In the genomic region with DNA sequence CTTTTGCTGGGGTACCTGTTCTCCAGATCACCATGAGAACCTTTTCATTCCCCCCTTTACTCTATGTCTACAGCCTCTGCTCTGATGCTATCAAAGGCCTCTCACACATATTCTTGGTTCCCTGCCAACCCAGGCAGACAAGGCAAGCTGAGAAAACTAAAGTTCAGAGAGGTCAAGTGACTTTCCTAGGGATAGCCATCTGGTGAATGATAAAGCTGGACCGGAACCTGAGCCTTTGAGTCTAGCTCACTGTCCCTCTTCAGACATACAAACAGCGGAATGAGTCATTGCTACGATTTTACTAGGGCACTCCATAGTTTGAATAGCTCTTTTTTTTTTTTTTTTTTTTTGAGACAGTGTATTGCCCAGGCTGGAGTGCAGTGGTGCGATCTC, we compare ENCODE assay signal across 8 cellular contexts.
DNase-seq lines count a peak whose midpoint lies in the region; ATAC-seq and TF ChIP-seq lines count a peak whose summit lies in the region.
"Had no signal": no experiment of that assay in that cellular context is flagged by ENCODE, and none has a peak within 500 bp of the region (broad histone marks: within the 10 kb centered on the region; RNA-seq: fewer than 3 reads in every experiment).

No MANE protein-coding gene starts in this region.

- ATAC-seq in SK-N-SH treated with all-trans-retinoic acid at 6 μM for 48 hours (peak; percentile 92), HG03521 (IDR thresholded peaks at IDR 0.05; ENCODE audit: unreplicated experiment) (no peak), HG03439 (IDR thresholded peaks at IDR 0.05; ENCODE audit: unreplicated experiment) (no peak)

- no peak overlapping the region for H3K9ac ChIP-seq in Loucy (ENCODE audit: low read depth, low read length, poor library complexity, severe bottlenecking)

- peak overlapping the region; percentile 33 for H3K4me2 ChIP-seq in Loucy (ENCODE audit: low read depth, low read length, poor library complexity, severe bottlenecking)

- intact Hi-C loops in thyroid gland (cut with DNase I): no loop called here

- H3K27ac ChIP-seq in cardiac muscle cell (peak overlapping the region; percentile 87), thyroid gland (peak overlapping the region in 2 of 3 donors; percentile 43 to 70)

- TF ChIP-seq POLR2A in thyroid gland (IDR thresholded peaks at IDR 0.05): no peak

- TF ChIP-seq CTCF in Loucy (conservative IDR thresholded peaks at IDR 0.05; ENCODE audit: low read length) (no peak), cardiac muscle cell (IDR thresholded peaks at IDR 0.05; ENCODE audit: low read depth, low read length) (no peak), thyroid gland (IDR thresholded peaks at IDR 0.05) (no peak)

- H3K4me1 ChIP-seq in Loucy (ENCODE audit: insufficient read depth, low read length, poor library complexity, severe bottlenecking): peaks cover 28% of the 10 kb centered on the region
- peaks cover 40% of the 10 kb centered on the region for H3K4me1 ChIP-seq in cardiac muscle cell (ENCODE audit: low read depth)
- H3K4me1 ChIP-seq in thyroid gland: peaks cover 31 to 52% of the 10 kb centered on the region in 2 donors

- peaks cover 94% of the 10 kb centered on the region for H4K20me1 ChIP-seq in Loucy (ENCODE audit: insufficient read depth, low read length, poor library complexity, severe bottlenecking)

- peak; percentile 66 to 69 for DNase-seq in cardiac muscle cell (ENCODE audit: low read depth in 1 of 2, low spot score in 1 of 2)
- DNase-seq in thyroid gland: peak; percentile 41 to 50
- DNase-seq in middle frontal gyrus (ENCODE audit: extremely low spot score, low spot score): no peak
- DNase-seq: activated B cell treated with CpG ODN at 0.5 μM for 24 hours had no signal

- H3K79me2 ChIP-seq in Loucy (ENCODE audit: insufficient read depth, low read length): peaks cover 92% of the 10 kb centered on the region

- H3K36me3 ChIP-seq in Loucy (ENCODE audit: insufficient read depth, low read length) (peaks cover 52% of the 10 kb centered on the region; the same call in 1 of the 2 replicates), cardiac muscle cell (no peaks in the 10 kb centered on the region), thyroid gland (no peaks in the 10 kb centered on the region)

- 17 to 22% methylated on average over 4 of the region's 4 CpGs for WGBS in thyroid gland, 2 donors

- H3K9me2 ChIP-seq in Loucy (replicated peaks; ENCODE audit: low read depth, low read length): no peaks in the 10 kb centered on the region

- H2AFZ ChIP-seq in Loucy (ENCODE audit: low read length): no peak overlapping the region

- H3K9me3 ChIP-seq in Loucy (ENCODE audit: insufficient read depth, low read depth, low read length) (no peaks in the 10 kb centered on the region), cardiac muscle cell (ENCODE audit: low read depth) (no peaks in the 10 kb centered on the region), thyroid gland (no peaks in the 10 kb centered on the region)

- no peaks in the 10 kb centered on the region for H3F3A ChIP-seq in Loucy (ENCODE audit: low read depth)

- H3K4me3 ChIP-seq in Loucy (ENCODE audit: low read length, poor library complexity, severe bottlenecking) (no peak overlapping the region), cardiac muscle cell (no peak overlapping the region), thyroid gland (replicated peaks in 1 of 3) (no peak overlapping the region)

- H3K27me3 ChIP-seq in Loucy (ENCODE audit: insufficient read depth, low read length, poor library complexity, severe bottlenecking) (no peaks in the 10 kb centered on the region), cardiac muscle cell (no peaks in the 10 kb centered on the region), thyroid gland (no peaks in the 10 kb centered on the region)

TF ChIP-seq in SK-N-SH treated with all-trans-retinoic acid at 6 μM for 48 hours, 23 proteins besides CTCF, POLR2A, EP300 and RAD21:
- TF ChIP-seq SNAI2 (CRISPR knock-in tag; IDR thresholded peaks at IDR 0.05) (no peak), OSR1 (CRISPR knock-in tag; IDR thresholded peaks at IDR 0.05) (no peak), ZFP30 (CRISPR knock-in tag; IDR thresholded peaks at IDR 0.05) (no peak), ESRRG (CRISPR knock-in tag; IDR thresholded peaks at IDR 0.05) (no peak), TOX (CRISPR knock-in tag; IDR thresholded peaks at IDR 0.05; ENCODE audit: borderline replicate concordance) (no peak)
- TF ChIP-seq, protein P1, sequence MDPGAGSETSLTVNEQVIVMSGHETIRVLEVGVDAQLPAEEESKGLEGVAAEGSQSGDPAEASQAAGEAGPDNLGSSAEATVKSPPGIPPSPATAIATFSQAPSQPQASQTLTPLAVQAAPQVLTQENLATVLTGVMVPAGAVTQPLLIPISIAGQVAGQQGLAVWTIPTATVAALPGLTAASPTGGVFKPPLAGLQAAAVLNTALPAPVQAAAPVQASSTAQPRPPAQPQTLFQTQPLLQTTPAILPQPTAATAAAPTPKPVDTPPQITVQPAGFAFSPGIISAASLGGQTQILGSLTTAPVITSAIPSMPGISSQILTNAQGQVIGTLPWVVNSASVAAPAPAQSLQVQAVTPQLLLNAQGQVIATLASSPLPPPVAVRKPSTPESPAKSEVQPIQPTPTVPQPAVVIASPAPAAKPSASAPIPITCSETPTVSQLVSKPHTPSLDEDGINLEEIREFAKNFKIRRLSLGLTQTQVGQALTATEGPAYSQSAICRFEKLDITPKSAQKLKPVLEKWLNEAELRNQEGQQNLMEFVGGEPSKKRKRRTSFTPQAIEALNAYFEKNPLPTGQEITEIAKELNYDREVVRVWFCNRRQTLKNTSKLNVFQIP (CRISPR knock-in tag; IDR thresholded peaks at IDR 0.05; ENCODE audit: borderline replicate concordance, low read depth): no peak
- TF ChIP-seq, protein P2, sequence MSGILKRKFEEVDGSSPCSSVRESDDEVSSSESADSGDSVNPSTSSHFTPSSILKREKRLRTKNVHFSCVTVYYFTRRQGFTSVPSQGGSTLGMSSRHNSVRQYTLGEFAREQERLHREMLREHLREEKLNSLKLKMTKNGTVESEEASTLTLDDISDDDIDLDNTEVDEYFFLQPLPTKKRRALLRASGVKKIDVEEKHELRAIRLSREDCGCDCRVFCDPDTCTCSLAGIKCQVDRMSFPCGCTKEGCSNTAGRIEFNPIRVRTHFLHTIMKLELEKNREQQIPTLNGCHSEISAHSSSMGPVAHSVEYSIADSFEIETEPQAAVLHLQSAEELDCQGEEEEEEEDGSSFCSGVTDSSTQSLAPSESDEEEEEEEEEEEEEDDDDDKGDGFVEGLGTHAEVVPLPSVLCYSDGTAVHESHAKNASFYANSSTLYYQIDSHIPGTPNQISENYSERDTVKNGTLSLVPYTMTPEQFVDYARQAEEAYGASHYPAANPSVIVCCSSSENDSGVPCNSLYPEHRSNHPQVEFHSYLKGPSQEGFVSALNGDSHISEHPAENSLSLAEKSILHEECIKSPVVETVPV (CRISPR knock-in tag; IDR thresholded peaks at IDR 0.05): no peak
- TF ChIP-seq, protein P3, sequence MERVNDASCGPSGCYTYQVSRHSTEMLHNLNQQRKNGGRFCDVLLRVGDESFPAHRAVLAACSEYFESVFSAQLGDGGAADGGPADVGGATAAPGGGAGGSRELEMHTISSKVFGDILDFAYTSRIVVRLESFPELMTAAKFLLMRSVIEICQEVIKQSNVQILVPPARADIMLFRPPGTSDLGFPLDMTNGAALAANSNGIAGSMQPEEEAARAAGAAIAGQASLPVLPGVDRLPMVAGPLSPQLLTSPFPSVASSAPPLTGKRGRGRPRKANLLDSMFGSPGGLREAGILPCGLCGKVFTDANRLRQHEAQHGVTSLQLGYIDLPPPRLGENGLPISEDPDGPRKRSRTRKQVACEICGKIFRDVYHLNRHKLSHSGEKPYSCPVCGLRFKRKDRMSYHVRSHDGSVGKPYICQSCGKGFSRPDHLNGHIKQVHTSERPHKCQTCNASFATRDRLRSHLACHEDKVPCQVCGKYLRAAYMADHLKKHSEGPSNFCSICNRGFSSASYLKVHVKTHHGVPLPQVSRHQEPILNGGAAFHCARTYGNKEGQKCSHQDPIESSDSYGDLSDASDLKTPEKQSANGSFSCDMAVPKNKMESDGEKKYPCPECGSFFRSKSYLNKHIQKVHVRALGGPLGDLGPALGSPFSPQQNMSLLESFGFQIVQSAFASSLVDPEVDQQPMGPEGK (CRISPR knock-in tag; IDR thresholded peaks at IDR 0.05; ENCODE audit: borderline replicate concordance): no peak
